1 cellular context compared by ENCODE assay signal in genomic region chr18:23291456-23292205, GRCh38.
TF ChIP-seq lines count a peak whose summit lies in the region.

No MANE protein-coding gene starts in this region.

TF ChIP-seq in endothelial cell of umbilical vein, 7 proteins besides CTCF, POLR2A, EP300 and RAD21 (continued from another document):
- no peak for TF ChIP-seq FOS (IDR thresholded peaks at IDR 0.05; ENCODE audit: borderline replicate concordance, insufficient read depth, low read length)
